1 cellular context compared by ENCODE assay signal in the genomic region with DNA sequence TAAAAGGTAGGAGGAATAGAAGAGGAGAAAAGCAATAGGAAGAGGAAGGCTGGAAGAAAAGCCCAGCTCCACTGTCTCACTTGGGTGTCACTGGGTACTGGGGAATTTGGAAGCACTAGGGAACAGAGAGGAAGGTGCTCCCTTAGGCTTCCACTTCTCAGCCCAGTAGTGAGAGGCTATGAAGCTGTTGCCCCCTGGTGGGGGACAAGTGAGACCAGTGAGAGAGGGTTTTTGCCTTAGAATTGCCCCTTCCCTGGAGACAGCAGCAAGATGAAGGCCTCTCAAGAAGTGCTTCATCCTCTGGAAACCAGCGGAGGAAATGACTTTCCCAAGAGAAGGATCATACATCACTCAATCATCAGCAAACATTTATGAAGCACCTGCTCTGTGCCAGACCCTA.
TF ChIP-seq lines count a peak whose summit lies in the region.

No MANE protein-coding gene starts in this region.

TF ChIP-seq in H1, 55 proteins besides CTCF, POLR2A, EP300 and RAD21:
- TF ChIP-seq GTF2F1 (IDR thresholded peaks at IDR 0.05; ENCODE audit: borderline replicate concordance, low read depth, low read length) (no peak), SRF (IDR thresholded peaks at IDR 0.05; ENCODE audit: low read depth, low read length) (no peak), NRF1 (IDR thresholded peaks at IDR 0.05; ENCODE audit: low read depth, low read length) (no peak), TCF12 (IDR thresholded peaks at IDR 0.05; ENCODE audit: low read depth, low read length) (no peak), POU5F1 (IDR thresholded peaks at IDR 0.05; ENCODE audit: low read depth, low read length) (no peak), BRCA1 (IDR thresholded peaks at IDR 0.05; ENCODE audit: low read depth, low read length) (no peak), JUN (IDR thresholded peaks at IDR 0.05; ENCODE audit: low read depth, low read length) (no peak), RNF2 (IDR thresholded peaks at IDR 0.05; ENCODE audit: borderline replicate concordance, low read depth, low read length, missing control alignments, poor library complexity, severe bottlenecking) (no peak), HDAC2 (IDR thresholded peaks at IDR 0.05; ENCODE audit: borderline replicate concordance in 1 of 2, low read depth in 2 of 2, low read length in 2 of 2) (no peak), MAFK (IDR thresholded peaks at IDR 0.05; ENCODE audit: low read depth, low read length) (no peak), TBP (IDR thresholded peaks at IDR 0.05; ENCODE audit: low read depth, low read length) (no peak), FOSL1 (IDR thresholded peaks at IDR 0.05; ENCODE audit: insufficient read depth, low read depth, low read length) (no peak), TAF7 (optimal IDR thresholded peaks at IDR 0.05; ENCODE audit: borderline replicate concordance, low read depth, low read length) (no peak), KDM1A (IDR thresholded peaks at IDR 0.05; ENCODE audit: borderline replicate concordance, low read length) (no peak)
- TF ChIP-seq, protein P1, sequence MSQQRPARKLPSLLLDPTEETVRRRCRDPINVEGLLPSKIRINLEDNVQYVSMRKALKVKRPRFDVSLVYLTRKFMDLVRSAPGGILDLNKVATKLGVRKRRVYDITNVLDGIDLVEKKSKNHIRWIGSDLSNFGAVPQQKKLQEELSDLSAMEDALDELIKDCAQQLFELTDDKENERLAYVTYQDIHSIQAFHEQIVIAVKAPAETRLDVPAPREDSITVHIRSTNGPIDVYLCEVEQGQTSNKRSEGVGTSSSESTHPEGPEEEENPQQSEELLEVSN (IDR thresholded peaks at IDR 0.05), result no peak
- TF ChIP-seq, protein P2, sequence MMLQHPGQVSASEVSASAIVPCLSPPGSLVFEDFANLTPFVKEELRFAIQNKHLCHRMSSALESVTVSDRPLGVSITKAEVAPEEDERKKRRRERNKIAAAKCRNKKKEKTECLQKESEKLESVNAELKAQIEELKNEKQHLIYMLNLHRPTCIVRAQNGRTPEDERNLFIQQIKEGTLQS (IDR thresholded peaks at IDR 0.05; ENCODE audit: insufficient read depth, low read depth, low read length), result no peak
- TF ChIP-seq, protein P3, sequence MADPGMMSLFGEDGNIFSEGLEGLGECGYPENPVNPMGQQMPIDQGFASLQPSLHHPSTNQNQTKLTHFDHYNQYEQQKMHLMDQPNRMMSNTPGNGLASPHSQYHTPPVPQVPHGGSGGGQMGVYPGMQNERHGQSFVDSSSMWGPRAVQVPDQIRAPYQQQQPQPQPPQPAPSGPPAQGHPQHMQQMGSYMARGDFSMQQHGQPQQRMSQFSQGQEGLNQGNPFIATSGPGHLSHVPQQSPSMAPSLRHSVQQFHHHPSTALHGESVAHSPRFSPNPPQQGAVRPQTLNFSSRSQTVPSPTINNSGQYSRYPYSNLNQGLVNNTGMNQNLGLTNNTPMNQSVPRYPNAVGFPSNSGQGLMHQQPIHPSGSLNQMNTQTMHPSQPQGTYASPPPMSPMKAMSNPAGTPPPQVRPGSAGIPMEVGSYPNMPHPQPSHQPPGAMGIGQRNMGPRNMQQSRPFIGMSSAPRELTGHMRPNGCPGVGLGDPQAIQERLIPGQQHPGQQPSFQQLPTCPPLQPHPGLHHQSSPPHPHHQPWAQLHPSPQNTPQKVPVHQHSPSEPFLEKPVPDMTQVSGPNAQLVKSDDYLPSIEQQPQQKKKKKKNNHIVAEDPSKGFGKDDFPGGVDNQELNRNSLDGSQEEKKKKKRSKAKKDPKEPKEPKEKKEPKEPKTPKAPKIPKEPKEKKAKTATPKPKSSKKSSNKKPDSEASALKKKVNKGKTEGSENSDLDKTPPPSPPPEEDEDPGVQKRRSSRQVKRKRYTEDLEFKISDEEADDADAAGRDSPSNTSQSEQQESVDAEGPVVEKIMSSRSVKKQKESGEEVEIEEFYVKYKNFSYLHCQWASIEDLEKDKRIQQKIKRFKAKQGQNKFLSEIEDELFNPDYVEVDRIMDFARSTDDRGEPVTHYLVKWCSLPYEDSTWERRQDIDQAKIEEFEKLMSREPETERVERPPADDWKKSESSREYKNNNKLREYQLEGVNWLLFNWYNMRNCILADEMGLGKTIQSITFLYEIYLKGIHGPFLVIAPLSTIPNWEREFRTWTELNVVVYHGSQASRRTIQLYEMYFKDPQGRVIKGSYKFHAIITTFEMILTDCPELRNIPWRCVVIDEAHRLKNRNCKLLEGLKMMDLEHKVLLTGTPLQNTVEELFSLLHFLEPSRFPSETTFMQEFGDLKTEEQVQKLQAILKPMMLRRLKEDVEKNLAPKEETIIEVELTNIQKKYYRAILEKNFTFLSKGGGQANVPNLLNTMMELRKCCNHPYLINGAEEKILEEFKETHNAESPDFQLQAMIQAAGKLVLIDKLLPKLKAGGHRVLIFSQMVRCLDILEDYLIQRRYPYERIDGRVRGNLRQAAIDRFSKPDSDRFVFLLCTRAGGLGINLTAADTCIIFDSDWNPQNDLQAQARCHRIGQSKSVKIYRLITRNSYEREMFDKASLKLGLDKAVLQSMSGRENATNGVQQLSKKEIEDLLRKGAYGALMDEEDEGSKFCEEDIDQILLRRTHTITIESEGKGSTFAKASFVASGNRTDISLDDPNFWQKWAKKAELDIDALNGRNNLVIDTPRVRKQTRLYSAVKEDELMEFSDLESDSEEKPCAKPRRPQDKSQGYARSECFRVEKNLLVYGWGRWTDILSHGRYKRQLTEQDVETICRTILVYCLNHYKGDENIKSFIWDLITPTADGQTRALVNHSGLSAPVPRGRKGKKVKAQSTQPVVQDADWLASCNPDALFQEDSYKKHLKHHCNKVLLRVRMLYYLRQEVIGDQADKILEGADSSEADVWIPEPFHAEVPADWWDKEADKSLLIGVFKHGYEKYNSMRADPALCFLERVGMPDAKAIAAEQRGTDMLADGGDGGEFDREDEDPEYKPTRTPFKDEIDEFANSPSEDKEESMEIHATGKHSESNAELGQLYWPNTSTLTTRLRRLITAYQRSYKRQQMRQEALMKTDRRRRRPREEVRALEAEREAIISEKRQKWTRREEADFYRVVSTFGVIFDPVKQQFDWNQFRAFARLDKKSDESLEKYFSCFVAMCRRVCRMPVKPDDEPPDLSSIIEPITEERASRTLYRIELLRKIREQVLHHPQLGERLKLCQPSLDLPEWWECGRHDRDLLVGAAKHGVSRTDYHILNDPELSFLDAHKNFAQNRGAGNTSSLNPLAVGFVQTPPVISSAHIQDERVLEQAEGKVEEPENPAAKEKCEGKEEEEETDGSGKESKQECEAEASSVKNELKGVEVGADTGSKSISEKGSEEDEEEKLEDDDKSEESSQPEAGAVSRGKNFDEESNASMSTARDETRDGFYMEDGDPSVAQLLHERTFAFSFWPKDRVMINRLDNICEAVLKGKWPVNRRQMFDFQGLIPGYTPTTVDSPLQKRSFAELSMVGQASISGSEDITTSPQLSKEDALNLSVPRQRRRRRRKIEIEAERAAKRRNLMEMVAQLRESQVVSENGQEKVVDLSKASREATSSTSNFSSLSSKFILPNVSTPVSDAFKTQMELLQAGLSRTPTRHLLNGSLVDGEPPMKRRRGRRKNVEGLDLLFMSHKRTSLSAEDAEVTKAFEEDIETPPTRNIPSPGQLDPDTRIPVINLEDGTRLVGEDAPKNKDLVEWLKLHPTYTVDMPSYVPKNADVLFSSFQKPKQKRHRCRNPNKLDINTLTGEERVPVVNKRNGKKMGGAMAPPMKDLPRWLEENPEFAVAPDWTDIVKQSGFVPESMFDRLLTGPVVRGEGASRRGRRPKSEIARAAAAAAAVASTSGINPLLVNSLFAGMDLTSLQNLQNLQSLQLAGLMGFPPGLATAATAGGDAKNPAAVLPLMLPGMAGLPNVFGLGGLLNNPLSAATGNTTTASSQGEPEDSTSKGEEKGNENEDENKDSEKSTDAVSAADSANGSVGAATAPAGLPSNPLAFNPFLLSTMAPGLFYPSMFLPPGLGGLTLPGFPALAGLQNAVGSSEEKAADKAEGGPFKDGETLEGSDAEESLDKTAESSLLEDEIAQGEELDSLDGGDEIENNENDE (IDR thresholded peaks at IDR 0.05; ENCODE audit: insufficient replicate concordance, low read length), result no peak
